9 cellular contexts compared by ENCODE assay signal in genomic region chr7:50661345-50662058, GRCh38.
DNase-seq lines count a peak whose midpoint lies in the region; ATAC-seq and TF ChIP-seq lines count a peak whose summit lies in the region.
"Had no signal": no experiment of that assay in that cellular context is flagged by ENCODE, and none has a peak within 500 bp of the region (broad histone marks: within the 10 kb centered on the region; RNA-seq: fewer than 3 reads in every experiment).

No MANE protein-coding gene starts in this region.

- H3K4me1 Mint-ChIP-seq in natural killer cell treated with Interleukin-12 subunit alpha and Interleukin-12 subunit beta and Interleukin-15 and Interleukin-18, amount 100 ng/mL, for 72 hours (ENCODE audit: low read depth in 2 of 2) = peaks cover 45 to 55% of the 10 kb centered on the region in 2 donors

- no peak for TF ChIP-seq POLR2A in NB4 (IDR thresholded peaks at IDR 0.05; ENCODE audit: extremely low read depth, insufficient read length)

- ATAC-seq in GM18909 (IDR thresholded peaks at IDR 0.05; ENCODE audit: poor library complexity, unreplicated experiment) = peak; percentile 66
- ATAC-seq in HG02642 (IDR thresholded peaks at IDR 0.05; ENCODE audit: poor library complexity, unreplicated experiment) = peak; percentile 57
- peak in 1 of 2 donors; percentile 60 for ATAC-seq in natural killer cell treated with Interleukin-12 subunit alpha and Interleukin-12 subunit beta and Interleukin-15 and Interleukin-18, amount 100 ng/mL, for 72 hours

- peak overlapping the region; percentile 39 to 88 for H3K27ac Mint-ChIP-seq in natural killer cell treated with Interleukin-12 subunit alpha and Interleukin-12 subunit beta and Interleukin-15 and Interleukin-18, amount 100 ng/mL, for 72 hours

- H3K27me3 Mint-ChIP-seq in natural killer cell treated with Interleukin-12 subunit alpha and Interleukin-12 subunit beta and Interleukin-15 and Interleukin-18, amount 100 ng/mL, for 72 hours = no peaks in the 10 kb centered on the region

- no peak overlapping the region for H3K4me3 ChIP-seq in NB4 (ENCODE audit: low read depth, low read length)

- TF ChIP-seq CTCF in NB4 (IDR thresholded peaks at IDR 0.05; ENCODE audit: low read depth, low read length) = no peak

- no peaks in the 10 kb centered on the region for H3K9me3 Mint-ChIP-seq in natural killer cell treated with Interleukin-12 subunit alpha and Interleukin-12 subunit beta and Interleukin-15 and Interleukin-18, amount 100 ng/mL, for 72 hours

- peak overlapping the region; percentile 88 for H3K4me3 Mint-ChIP-seq in natural killer cell treated with Interleukin-12 subunit alpha and Interleukin-12 subunit beta and Interleukin-15 and Interleukin-18, amount 100 ng/mL, for 72 hours

- no peaks in the 10 kb centered on the region for H3K36me3 Mint-ChIP-seq in natural killer cell treated with Interleukin-12 subunit alpha and Interleukin-12 subunit beta and Interleukin-15 and Interleukin-18, amount 100 ng/mL, for 72 hours

- DNase-seq in NB4 (ENCODE audit: low read depth) = peak; percentile 30
- no peak for DNase-seq in natural killer cell treated with Interleukin-12 subunit alpha and Interleukin-12 subunit beta and Interleukin-15 and Interleukin-18, amount 100 ng/mL, for 72 hours (ENCODE audit: low spot score)
- no peak for DNase-seq in AG08395 (ENCODE audit: low spot score)
- no peak for DNase-seq in NCI-H1048 (lab: John Stamatoyannopoulos, UW)
- no peak for DNase-seq in GM03348 (ENCODE audit: low spot score)
- no peak for DNase-seq in ureter (ENCODE audit: low spot score)
- DNase-seq: IMR-90 had no signal
